Comparison of ENCODE assay signal across 9 cellular contexts in genomic region chr18:77065221-77065981, GRCh38.
DNase-seq lines count a peak whose midpoint lies in the region; ATAC-seq, FAIRE-seq and TF ChIP-seq lines count a peak whose summit lies in the region.
"Had no signal": no experiment of that assay in that cellular context is flagged by ENCODE, and none has a peak within 500 bp of the region (broad histone marks: within the 10 kb centered on the region; RNA-seq: fewer than 3 reads in every experiment).

No MANE protein-coding gene starts in this region.

- H3K4me1 ChIP-seq in Peyer's patch (peaks cover 4 to 69% (median 49%) of the 10 kb centered on the region in 4 donors), ascending aorta (peaks cover 8 to 30% of the 10 kb centered on the region in 2 donors), tibial nerve (peaks cover 0 to 56% (median 40%) of the 10 kb centered on the region in 4 donors), mesendoderm (ENCODE audit: control insufficient read depth, low read depth, low read length) (peaks cover 5% of the 10 kb centered on the region)

- no peaks in the 10 kb centered on the region for H3K79me1 ChIP-seq in mesendoderm (ENCODE audit: low read length)

- no peak overlapping the region for H2AK5ac ChIP-seq in mesendoderm (ENCODE audit: low read length)

- H2BK5ac ChIP-seq in mesendoderm (ENCODE audit: low read length), result no peak overlapping the region

- H3K27me3 ChIP-seq in Peyer's patch (no peaks in the 10 kb centered on the region), ascending aorta (no peaks in the 10 kb centered on the region), tibial nerve (no peaks in the 10 kb centered on the region), mesendoderm (ENCODE audit: insufficient read depth, low read length, poor library complexity) (no peaks in the 10 kb centered on the region)

- ATAC-seq in HG02884 (IDR thresholded peaks at IDR 0.05; ENCODE audit: unreplicated experiment), result peak; percentile 25

- DNase-seq in GM12891 (ENCODE audit: insufficient read length, low spot score) (no peak), Peyer's patch (peak in 1 of 3 donors; percentile 46), ascending aorta (ENCODE audit: low spot score in 2 of 2) (no peak), left kidney (ENCODE audit: low read depth, low spot score) (peak; percentile 29), tibial nerve (ENCODE audit: low spot score in 2 of 2) (peak in 1 of 2 donors; percentile 61), retina (no peak), mesendoderm (no peak)

- no peak overlapping the region for H3K23ac ChIP-seq in mesendoderm (ENCODE audit: low read length)

- TF ChIP-seq EP300 in tibial nerve (IDR thresholded peaks at IDR 0.05), result peak; percentile 62 to 83

- H3K79me2 ChIP-seq in mesendoderm (ENCODE audit: control insufficient read depth, insufficient read depth, low read length), result no peaks in the 10 kb centered on the region

- H3K4me2 ChIP-seq in mesendoderm (ENCODE audit: low read length), result no peak overlapping the region

- no peak overlapping the region for H3K4ac ChIP-seq in mesendoderm (ENCODE audit: low read depth, low read length)

- intact Hi-C loops in ascending aorta (cut with DNase I), result loop anchor here (5.0 kb wide), 1 partner anchor 243 kb away; the partner anchor contains the start of gene ZNF236

- WGBS in tibial nerve, 2 donors, result 71% methylated on average over 13 of the region's 13 CpGs
- no CpG with 5 or more reads among the region's 13 CpGs for WGBS in mesendoderm (ENCODE audit: extremely low coverage, insufficient coverage, low lambda C conversion rate)

- H2BK120ac ChIP-seq in mesendoderm (ENCODE audit: low read depth, low read length), result no peak overlapping the region

- TF ChIP-seq POLR2A in GM12891 (IDR thresholded peaks at IDR 0.05; ENCODE audit: low read depth, low read length) (no peak), Peyer's patch (IDR thresholded peaks at IDR 0.05) (no peak), tibial nerve (IDR thresholded peaks at IDR 0.05) (no peak)

- no peak overlapping the region for H3K4me3 ChIP-seq in Peyer's patch
- H3K4me3 ChIP-seq in ascending aorta, result no peak overlapping the region
- no peak overlapping the region for H3K4me3 ChIP-seq in tibial nerve
- no peak overlapping the region for H3K4me3 ChIP-seq in mesendoderm (ENCODE audit: low read length)

- H3K27ac ChIP-seq in Peyer's patch (peak overlapping the region; percentile 55 to 73 (median 68)), ascending aorta (peak overlapping the region; percentile 69 to 84), tibial nerve (peak overlapping the region in 3 of 4 donors; percentile 68 to 82 (median 79)), mesendoderm (ENCODE audit: low read depth, low read length) (no peak overlapping the region)

- no peaks in the 10 kb centered on the region for H3K9me3 ChIP-seq in Peyer's patch
- no peaks in the 10 kb centered on the region for H3K9me3 ChIP-seq in ascending aorta
- H3K9me3 ChIP-seq in tibial nerve, result no peaks in the 10 kb centered on the region

- no peak for TF ChIP-seq CTCF in Peyer's patch (IDR thresholded peaks at IDR 0.05)
- TF ChIP-seq CTCF in ascending aorta (IDR thresholded peaks at IDR 0.05), result no peak
- TF ChIP-seq CTCF in tibial nerve (IDR thresholded peaks at IDR 0.05), result no peak

- FAIRE-seq in GM12891 (lab: Jason Lieb, UNC), result peak; percentile 94
- FAIRE-seq: TTC549 had no signal

- no peak overlapping the region for H4K8ac ChIP-seq in mesendoderm (ENCODE audit: low read depth, low read length)

- no peak overlapping the region for H4K5ac ChIP-seq in mesendoderm (ENCODE audit: low read length)

- no peak overlapping the region for H2BK15ac ChIP-seq in mesendoderm (replicated peaks; ENCODE audit: low read depth)

- H3K36me3 ChIP-seq in Peyer's patch, result peaks cover 0 to 10% (median 0%) of the 10 kb centered on the region in 3 donors
- peaks cover 5 to 19% of the 10 kb centered on the region in 2 donors for H3K36me3 ChIP-seq in ascending aorta
- H3K36me3 ChIP-seq in tibial nerve, result no peaks in the 10 kb centered on the region
- H3K36me3 ChIP-seq in mesendoderm (ENCODE audit: control insufficient read depth, insufficient read depth, low read length), result no peaks in the 10 kb centered on the region

- H3K56ac ChIP-seq in mesendoderm (ENCODE audit: low read length), result no peak overlapping the region

- no peak overlapping the region for H3K9ac ChIP-seq in mesendoderm (ENCODE audit: low read length)

- H3K18ac ChIP-seq in mesendoderm (ENCODE audit: low read length), result no peak overlapping the region

TF ChIP-seq in GM12891, 5 proteins besides CTCF, POLR2A, EP300 and RAD21:
- TF ChIP-seq POLR2AphosphoS5 (IDR thresholded peaks at IDR 0.05; ENCODE audit: low read depth, low read length) (no peak), PAX5 (IDR thresholded peaks at IDR 0.05; ENCODE audit: insufficient read depth, low read length, severe bottlenecking) (peak; percentile 0), POU2F2 (IDR thresholded peaks at IDR 0.05; ENCODE audit: low read depth, low read length) (no peak), TAF1 (IDR thresholded peaks at IDR 0.05; ENCODE audit: low read depth, low read length) (no peak), SPI1 (IDR thresholded peaks at IDR 0.05; ENCODE audit: low read depth, low read length) (peak; percentile 94)
TF ChIP-seq in GM12891: peak in this region for 2.
